9 cellular contexts compared by ENCODE assay signal in the genomic region with DNA sequence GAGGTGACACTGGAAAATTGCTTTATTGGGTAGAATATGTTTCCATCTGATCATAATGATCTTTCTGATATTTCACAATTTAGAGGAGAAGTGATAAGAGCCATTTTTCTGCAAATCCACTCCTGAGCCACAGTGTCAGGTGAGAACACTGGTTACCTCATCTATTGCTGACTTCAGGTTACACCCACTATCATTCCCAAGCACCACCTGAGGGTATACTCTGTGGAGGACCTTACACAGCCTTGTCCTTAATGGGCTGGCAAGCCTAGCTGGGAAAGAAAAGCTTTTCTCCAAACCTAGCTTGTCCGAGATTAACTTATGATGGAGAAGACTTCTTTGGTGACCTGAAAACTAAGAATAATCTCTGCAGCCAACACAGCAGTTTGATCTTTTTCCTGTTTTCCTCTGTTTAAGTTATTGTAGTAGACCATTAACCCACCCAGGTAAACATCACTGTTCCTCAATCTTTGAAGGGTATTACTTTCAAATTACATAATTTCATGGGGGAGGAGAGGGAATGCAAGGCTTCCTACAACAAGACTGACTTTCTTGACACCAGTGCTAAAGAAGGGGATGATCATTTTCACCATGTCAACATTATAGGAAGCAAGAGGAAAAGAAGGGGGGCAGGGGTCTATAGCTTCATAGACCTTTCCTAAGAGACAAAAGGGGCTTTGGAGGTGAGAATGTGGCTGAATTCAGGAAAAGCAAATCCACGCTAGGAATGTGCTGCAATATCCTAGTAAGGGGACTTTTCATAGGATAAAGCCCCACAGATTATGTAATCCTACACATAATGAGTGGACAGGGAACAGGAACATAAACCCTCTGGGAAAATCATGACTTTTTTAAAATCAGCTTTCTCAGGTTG. TPM values are rescaled to one million over a fixed set of nuclear protein-coding genes. Genes with fewer than 3 reads are reported as not detected.
DNase-seq lines count a peak whose midpoint lies in the region; ATAC-seq and TF ChIP-seq lines count a peak whose summit lies in the region.
"Had no signal": no experiment of that assay in that cellular context is flagged by ENCODE, and none has a peak within 500 bp of the region (broad histone marks: within the 10 kb centered on the region; RNA-seq: fewer than 3 reads in every experiment).

No MANE protein-coding gene starts in this region.

- no peak for DNase-seq in T-helper 2 cell treated with Interferon-gamma antibody and Interleukin-4, amounts not matched to agents 5 μg/mL and 100 μg/mL, for 36 hours (ENCODE audit: low spot score)
- no peak for DNase-seq in T-helper 2 cell
- no peak for DNase-seq in activated CD4-positive, alpha-beta memory T cell treated with anti-CD3 and anti-CD28 coated beads for 36 hours
- DNase-seq in NCI-H2107 treated with DMSO at 0.1 percent for 48 hours (lab: John Stamatoyannopoulos, UW; ENCODE audit: unreplicated experiment) = no peak
- no peak for DNase-seq in HK-2 (ENCODE audit: unreplicated experiment)
- no peak for DNase-seq in NCI-H1436 (lab: John Stamatoyannopoulos, UW)
- DNase-seq: ACHN had no signal

- POLR2A ChIA-PET in activated CD4-positive, alpha-beta memory T cell treated with anti-CD3 and anti-CD28 coated beads for 36 hours (lab: Charles Lee) = no interaction called here

- ATAC-seq in gastroesophageal sphincter = no peak

- no peak for TF ChIP-seq POLR2A in gastroesophageal sphincter (IDR thresholded peaks at IDR 0.05)

- no peak for TF ChIP-seq EP300 in gastroesophageal sphincter (IDR thresholded peaks at IDR 0.05)

- H3K9me3 ChIP-seq in gastroesophageal sphincter = no peaks in the 10 kb centered on the region
- no peaks in the 10 kb centered on the region for H3K9me3 ChIP-seq in skeletal muscle tissue (ENCODE audit: control insufficient read depth in 3 of 3, low read length in 3 of 3)

- H3K27me3 Mint-ChIP-seq in T-helper 2 cell treated with Interferon-gamma antibody and Interleukin-4, amounts not matched to agents 5 μg/mL and 100 μg/mL, for 36 hours (ENCODE audit: low read depth) = peaks cover 11% of the 10 kb centered on the region
- H3K27me3 Mint-ChIP-seq in activated CD4-positive, alpha-beta memory T cell treated with anti-CD3 and anti-CD28 coated beads for 36 hours = no peaks in the 10 kb centered on the region

- H3K4me1 ChIP-seq in gastroesophageal sphincter = peaks cover 0 to 24% (median 6%) of the 10 kb centered on the region in 3 donors
- peaks cover 10 to 23% (median 17%) of the 10 kb centered on the region in 3 donors for H3K4me1 ChIP-seq in skeletal muscle tissue (ENCODE audit: control insufficient read depth in 3 of 3, insufficient read depth in 3 of 3, low read length in 3 of 3)

- H3K4me3 ChIP-seq in gastroesophageal sphincter (no peak overlapping the region), skeletal muscle tissue (ENCODE audit: low read length in 3 of 3) (peak overlapping the region in 2 of 3 donors; percentile 97 to 98)

- peaks cover 27% of the 10 kb centered on the region for H3K4me1 Mint-ChIP-seq in T-helper 2 cell treated with Interferon-gamma antibody and Interleukin-4, amounts not matched to agents 5 μg/mL and 100 μg/mL, for 36 hours (ENCODE audit: low read depth)
- H3K4me1 Mint-ChIP-seq in activated CD4-positive, alpha-beta memory T cell treated with anti-CD3 and anti-CD28 coated beads for 36 hours (ENCODE audit: low read depth) = peaks cover 19% of the 10 kb centered on the region

- CTCF ChIA-PET in activated CD4-positive, alpha-beta memory T cell treated with anti-CD3 and anti-CD28 coated beads for 36 hours (lab: Charles Lee) = interaction anchor here (1.3 to 3.6 kb wide), 4 partner anchors 36 to 113 kb away, joined by 4 to 34 read pairs (median 7); partner anchors contain the start of gene ECT2

- no peaks in the 10 kb centered on the region for H3K36me3 Mint-ChIP-seq in T-helper 2 cell treated with Interferon-gamma antibody and Interleukin-4, amounts not matched to agents 5 μg/mL and 100 μg/mL, for 36 hours (ENCODE audit: low read depth)
- H3K36me3 Mint-ChIP-seq in activated CD4-positive, alpha-beta memory T cell treated with anti-CD3 and anti-CD28 coated beads for 36 hours = no peaks in the 10 kb centered on the region

- H3K27me3 ChIP-seq in gastroesophageal sphincter = no peaks in the 10 kb centered on the region
- no peaks in the 10 kb centered on the region for H3K27me3 ChIP-seq in skeletal muscle tissue (ENCODE audit: control insufficient read depth in 3 of 3, insufficient read depth in 3 of 3, low read length in 3 of 3)

- 40 to 74% methylated on average over 1 to 2 of the region's 2 CpGs for WGBS in gastroesophageal sphincter (ENCODE audit: low coverage in 1 of 2), 2 donors

- no peak overlapping the region for H3K27ac Mint-ChIP-seq in T-helper 2 cell treated with Interferon-gamma antibody and Interleukin-4, amounts not matched to agents 5 μg/mL and 100 μg/mL, for 36 hours
- no peak overlapping the region for H3K27ac Mint-ChIP-seq in activated CD4-positive, alpha-beta memory T cell treated with anti-CD3 and anti-CD28 coated beads for 36 hours

- no peaks in the 10 kb centered on the region for H3K9me3 Mint-ChIP-seq in T-helper 2 cell treated with Interferon-gamma antibody and Interleukin-4, amounts not matched to agents 5 μg/mL and 100 μg/mL, for 36 hours
- no peaks in the 10 kb centered on the region for H3K9me3 Mint-ChIP-seq in activated CD4-positive, alpha-beta memory T cell treated with anti-CD3 and anti-CD28 coated beads for 36 hours

- H3K9ac ChIP-seq in skeletal muscle tissue (ENCODE audit: low read depth in 1 of 3, low read length in 3 of 3) = peak overlapping the region; percentile 53 to 89 (median 84)

- TF ChIP-seq CTCF in gastroesophageal sphincter (IDR thresholded peaks at IDR 0.05) = no peak

- H3K36me3 ChIP-seq in gastroesophageal sphincter = no peaks in the 10 kb centered on the region
- no peaks in the 10 kb centered on the region for H3K36me3 ChIP-seq in skeletal muscle tissue (ENCODE audit: control insufficient read depth in 3 of 3, insufficient read depth in 3 of 3, low read length in 3 of 3)

- intact Hi-C loops in activated CD4-positive, alpha-beta memory T cell treated with anti-CD3 and anti-CD28 coated beads for 36 hours (cut with micrococcal nuclease) = no loop called here

- peak overlapping the region; percentile 66 to 95 (median 90) for H3K27ac ChIP-seq in gastroesophageal sphincter
- no peak overlapping the region for H3K27ac ChIP-seq in skeletal muscle tissue (ENCODE audit: low read depth, low read length)

- peak overlapping the region; percentile 93 for H3K4me3 Mint-ChIP-seq in T-helper 2 cell treated with Interferon-gamma antibody and Interleukin-4, amounts not matched to agents 5 μg/mL and 100 μg/mL, for 36 hours
- H3K4me3 Mint-ChIP-seq in activated CD4-positive, alpha-beta memory T cell treated with anti-CD3 and anti-CD28 coated beads for 36 hours = peak overlapping the region; percentile 4

RNA-seq across cellular contexts. Expression of gene NCEH1, which starts 1.7 kb away (rescaled TPM):
- total RNA-seq in activated CD4-positive, alpha-beta memory T cell treated with anti-CD3 and anti-CD28 coated beads for 36 hours = 1 to 10 TPM; 4.6 to 5.2 TPM
- 1 to 10 TPM; 4.5 to 9.3 (median 6.1) TPM for total RNA-seq in gastroesophageal sphincter
- total RNA-seq in skeletal muscle tissue = 1.6 TPM

RNA-seq across cellular contexts. Expression of gene ECT2, which starts 41.4 kb away (rescaled TPM):
- total RNA-seq in activated CD4-positive, alpha-beta memory T cell treated with anti-CD3 and anti-CD28 coated beads for 36 hours = 10 to 100 TPM; 48.2 to 52.8 TPM
- total RNA-seq in gastroesophageal sphincter = 1 to 10 TPM; 3.7 to 6.8 (median 5.8) TPM
- total RNA-seq in skeletal muscle tissue = 7.3 TPM

Comparison
In these comparisons a context has a peak if more than half of its experiments do, and no peak if none do; other contexts are left out.
1. H3K4me3 ChIP-seq: peak in skeletal muscle tissue (2 of 3); none in gastroesophageal sphincter (0 of 2).